Comparison of ENCODE assay signal across 1 cellular context in the genomic region with DNA sequence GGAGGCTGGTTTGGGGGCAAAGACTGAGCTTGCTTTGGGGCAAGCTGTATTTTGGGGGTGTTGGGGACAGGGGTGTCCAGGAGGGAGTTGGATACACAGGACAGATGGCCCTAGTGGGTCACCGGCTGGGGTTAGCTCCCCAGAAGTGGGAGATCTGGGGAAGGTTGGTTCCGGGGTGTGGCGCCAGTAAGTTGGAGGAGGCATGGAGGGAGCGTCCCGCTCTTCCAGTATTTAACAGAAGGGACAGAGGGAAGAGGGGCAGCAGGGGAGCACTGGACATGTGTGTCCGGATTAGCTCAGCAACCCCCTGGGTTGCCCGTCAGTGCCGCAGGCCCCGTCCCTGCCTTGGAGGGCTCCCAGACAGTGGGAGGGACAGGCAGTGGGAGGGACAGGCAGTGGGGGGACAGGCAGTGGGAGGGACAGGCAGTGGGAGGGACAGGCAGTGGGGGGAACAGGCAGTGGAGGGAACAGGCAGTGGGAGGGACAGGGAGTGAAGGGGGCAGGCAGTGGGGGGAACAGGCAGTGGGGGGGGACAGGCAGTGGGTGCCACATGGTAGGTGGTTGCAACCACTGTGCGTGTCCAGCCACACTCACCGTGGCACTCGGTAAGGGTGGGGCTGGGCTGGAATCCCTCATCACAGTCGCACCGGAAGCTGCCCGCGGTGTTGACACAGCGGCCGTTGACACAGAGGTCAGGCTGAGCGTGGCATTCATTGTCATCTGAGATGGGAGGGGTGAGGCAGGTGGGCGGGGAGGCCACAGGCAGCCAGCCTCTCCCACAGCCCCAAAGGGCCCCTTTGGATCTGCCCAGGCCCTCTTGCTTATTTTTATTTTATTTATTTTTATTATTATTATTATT.
A peak's percentile ranks its signal among the peaks of the same experiment; 100 is the strongest.
TF ChIP-seq lines count a peak whose summit lies in the region.

No MANE protein-coding gene starts in this region.

TF ChIP-seq in HepG2, 621 proteins besides CTCF, POLR2A, EP300 and RAD21 (continued from another document and continues in another):
- TF ChIP-seq, protein P1, sequence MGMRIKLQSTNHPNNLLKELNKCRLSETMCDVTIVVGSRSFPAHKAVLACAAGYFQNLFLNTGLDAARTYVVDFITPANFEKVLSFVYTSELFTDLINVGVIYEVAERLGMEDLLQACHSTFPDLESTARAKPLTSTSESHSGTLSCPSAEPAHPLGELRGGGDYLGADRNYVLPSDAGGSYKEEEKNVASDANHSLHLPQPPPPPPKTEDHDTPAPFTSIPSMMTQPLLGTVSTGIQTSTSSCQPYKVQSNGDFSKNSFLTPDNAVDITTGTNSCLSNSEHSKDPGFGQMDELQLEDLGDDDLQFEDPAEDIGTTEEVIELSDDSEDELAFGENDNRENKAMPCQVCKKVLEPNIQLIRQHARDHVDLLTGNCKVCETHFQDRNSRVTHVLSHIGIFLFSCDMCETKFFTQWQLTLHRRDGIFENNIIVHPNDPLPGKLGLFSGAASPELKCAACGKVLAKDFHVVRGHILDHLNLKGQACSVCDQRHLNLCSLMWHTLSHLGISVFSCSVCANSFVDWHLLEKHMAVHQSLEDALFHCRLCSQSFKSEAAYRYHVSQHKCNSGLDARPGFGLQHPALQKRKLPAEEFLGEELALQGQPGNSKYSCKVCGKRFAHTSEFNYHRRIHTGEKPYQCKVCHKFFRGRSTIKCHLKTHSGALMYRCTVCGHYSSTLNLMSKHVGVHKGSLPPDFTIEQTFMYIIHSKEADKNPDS (CRISPR knock-in tag; IDR thresholded peaks at IDR 0.05): peak; percentile 6; the same call in 1 of the 2 replicates
- TF ChIP-seq SPEN (CRISPR knock-in tag; IDR thresholded peaks at IDR 0.05; ENCODE audit: low read depth) (peak; percentile 27; the same call in 1 of the 2 replicates), ZNF761 (CRISPR knock-in tag; conservative IDR thresholded peaks at IDR 0.05) (0 out of 2 replicates have a peak, but pooled peaks have one; percentile 11), ASH2L (IDR thresholded peaks at IDR 0.05; ENCODE audit: insufficient read length, low read depth, low read length) (peak; percentile 33), SOX13 (IDR thresholded peaks at IDR 0.05) (peak; percentile 89), SOX13 (CRISPR knock-in tag; conservative IDR thresholded peaks at IDR 0.05 in 1 of 2, IDR thresholded peaks at IDR 0.05 in 1 of 2) (peak in 1 of 2 experiments; percentile 96; a peak in 2 of 4 replicates), SP5 (CRISPR knock-in tag; IDR thresholded peaks at IDR 0.05; ENCODE audit: borderline replicate concordance, low read depth) (peak; percentile 89), NR2F2 (IDR thresholded peaks at IDR 0.05; ENCODE audit: borderline replicate concordance, low read depth) (peak; percentile 88), ZNF251 (CRISPR knock-in tag; IDR thresholded peaks at IDR 0.05) (no peak), FOXK1 (CRISPR knock-in tag; IDR thresholded peaks at IDR 0.05; ENCODE audit: borderline replicate concordance, low read depth) (peak; percentile 83; the same call in 1 of the 2 replicates), MTA1 (CRISPR knock-in tag; IDR thresholded peaks at IDR 0.05; ENCODE audit: borderline replicate concordance) (peak; percentile 78; the same call in 1 of the 2 replicates), SNAI1 (CRISPR knock-in tag; IDR thresholded peaks at IDR 0.05; ENCODE audit: borderline replicate concordance) (no peak), ARNT2 (CRISPR knock-in tag; IDR thresholded peaks at IDR 0.05; ENCODE audit: low read depth) (0 out of 2 replicates have a peak, but pooled peaks have one; percentile 56), SIX4 (CRISPR knock-in tag; IDR thresholded peaks at IDR 0.05) (peak; percentile 89; the same call in 1 of the 2 replicates), NCOA2 (CRISPR knock-in tag; IDR thresholded peaks at IDR 0.05) (peak; percentile 73), ZNF777 (CRISPR knock-in tag; IDR thresholded peaks at IDR 0.05) (peak; percentile 23; the same call in 1 of the 2 replicates), MAF1 (CRISPR knock-in tag; IDR thresholded peaks at IDR 0.05; ENCODE audit: borderline replicate concordance) (no peak), MEIS2 (CRISPR knock-in tag; IDR thresholded peaks at IDR 0.05) (peak; percentile 41; the same call in 1 of the 2 replicates), POLR2G (IDR thresholded peaks at IDR 0.05; ENCODE audit: low read depth, low read length) (peak; percentile 64; the same call in 1 of the 2 replicates), ZNF382 (CRISPR knock-in tag; IDR thresholded peaks at IDR 0.05; ENCODE audit: borderline replicate concordance) (no peak), ZNF281 (CRISPR knock-in tag; IDR thresholded peaks at IDR 0.05; ENCODE audit: borderline replicate concordance) (peak; percentile 34; the same call in 1 of the 2 replicates), NFKBIZ (CRISPR knock-in tag; IDR thresholded peaks at IDR 0.05) (no peak), TFAP4 (IDR thresholded peaks at IDR 0.05; ENCODE audit: borderline replicate concordance, low read depth) (peak; percentile 81)
- TF ChIP-seq, protein P2, sequence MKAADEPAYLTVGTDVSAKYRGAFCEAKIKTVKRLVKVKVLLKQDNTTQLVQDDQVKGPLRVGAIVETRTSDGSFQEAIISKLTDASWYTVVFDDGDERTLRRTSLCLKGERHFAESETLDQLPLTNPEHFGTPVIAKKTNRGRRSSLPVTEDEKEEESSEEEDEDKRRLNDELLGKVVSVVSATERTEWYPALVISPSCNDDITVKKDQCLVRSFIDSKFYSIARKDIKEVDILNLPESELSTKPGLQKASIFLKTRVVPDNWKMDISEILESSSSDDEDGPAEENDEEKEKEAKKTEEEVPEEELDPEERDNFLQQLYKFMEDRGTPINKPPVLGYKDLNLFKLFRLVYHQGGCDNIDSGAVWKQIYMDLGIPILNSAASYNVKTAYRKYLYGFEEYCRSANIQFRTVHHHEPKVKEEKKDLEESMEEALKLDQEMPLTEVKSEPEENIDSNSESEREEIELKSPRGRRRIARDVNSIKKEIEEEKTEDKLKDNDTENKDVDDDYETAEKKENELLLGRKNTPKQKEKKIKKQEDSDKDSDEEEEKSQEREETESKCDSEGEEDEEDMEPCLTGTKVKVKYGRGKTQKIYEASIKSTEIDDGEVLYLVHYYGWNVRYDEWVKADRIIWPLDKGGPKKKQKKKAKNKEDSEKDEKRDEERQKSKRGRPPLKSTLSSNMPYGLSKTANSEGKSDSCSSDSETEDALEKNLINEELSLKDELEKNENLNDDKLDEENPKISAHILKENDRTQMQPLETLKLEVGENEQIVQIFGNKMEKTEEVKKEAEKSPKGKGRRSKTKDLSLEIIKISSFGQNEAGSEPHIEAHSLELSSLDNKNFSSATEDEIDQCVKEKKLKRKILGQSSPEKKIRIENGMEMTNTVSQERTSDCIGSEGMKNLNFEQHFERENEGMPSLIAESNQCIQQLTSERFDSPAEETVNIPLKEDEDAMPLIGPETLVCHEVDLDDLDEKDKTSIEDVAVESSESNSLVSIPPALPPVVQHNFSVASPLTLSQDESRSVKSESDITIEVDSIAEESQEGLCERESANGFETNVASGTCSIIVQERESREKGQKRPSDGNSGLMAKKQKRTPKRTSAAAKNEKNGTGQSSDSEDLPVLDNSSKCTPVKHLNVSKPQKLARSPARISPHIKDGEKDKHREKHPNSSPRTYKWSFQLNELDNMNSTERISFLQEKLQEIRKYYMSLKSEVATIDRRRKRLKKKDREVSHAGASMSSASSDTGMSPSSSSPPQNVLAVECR (CRISPR knock-in tag; IDR thresholded peaks at IDR 0.05; ENCODE audit: borderline replicate concordance): peak; percentile 44; the same call in 1 of the 2 replicates
- TF ChIP-seq, protein P3, sequence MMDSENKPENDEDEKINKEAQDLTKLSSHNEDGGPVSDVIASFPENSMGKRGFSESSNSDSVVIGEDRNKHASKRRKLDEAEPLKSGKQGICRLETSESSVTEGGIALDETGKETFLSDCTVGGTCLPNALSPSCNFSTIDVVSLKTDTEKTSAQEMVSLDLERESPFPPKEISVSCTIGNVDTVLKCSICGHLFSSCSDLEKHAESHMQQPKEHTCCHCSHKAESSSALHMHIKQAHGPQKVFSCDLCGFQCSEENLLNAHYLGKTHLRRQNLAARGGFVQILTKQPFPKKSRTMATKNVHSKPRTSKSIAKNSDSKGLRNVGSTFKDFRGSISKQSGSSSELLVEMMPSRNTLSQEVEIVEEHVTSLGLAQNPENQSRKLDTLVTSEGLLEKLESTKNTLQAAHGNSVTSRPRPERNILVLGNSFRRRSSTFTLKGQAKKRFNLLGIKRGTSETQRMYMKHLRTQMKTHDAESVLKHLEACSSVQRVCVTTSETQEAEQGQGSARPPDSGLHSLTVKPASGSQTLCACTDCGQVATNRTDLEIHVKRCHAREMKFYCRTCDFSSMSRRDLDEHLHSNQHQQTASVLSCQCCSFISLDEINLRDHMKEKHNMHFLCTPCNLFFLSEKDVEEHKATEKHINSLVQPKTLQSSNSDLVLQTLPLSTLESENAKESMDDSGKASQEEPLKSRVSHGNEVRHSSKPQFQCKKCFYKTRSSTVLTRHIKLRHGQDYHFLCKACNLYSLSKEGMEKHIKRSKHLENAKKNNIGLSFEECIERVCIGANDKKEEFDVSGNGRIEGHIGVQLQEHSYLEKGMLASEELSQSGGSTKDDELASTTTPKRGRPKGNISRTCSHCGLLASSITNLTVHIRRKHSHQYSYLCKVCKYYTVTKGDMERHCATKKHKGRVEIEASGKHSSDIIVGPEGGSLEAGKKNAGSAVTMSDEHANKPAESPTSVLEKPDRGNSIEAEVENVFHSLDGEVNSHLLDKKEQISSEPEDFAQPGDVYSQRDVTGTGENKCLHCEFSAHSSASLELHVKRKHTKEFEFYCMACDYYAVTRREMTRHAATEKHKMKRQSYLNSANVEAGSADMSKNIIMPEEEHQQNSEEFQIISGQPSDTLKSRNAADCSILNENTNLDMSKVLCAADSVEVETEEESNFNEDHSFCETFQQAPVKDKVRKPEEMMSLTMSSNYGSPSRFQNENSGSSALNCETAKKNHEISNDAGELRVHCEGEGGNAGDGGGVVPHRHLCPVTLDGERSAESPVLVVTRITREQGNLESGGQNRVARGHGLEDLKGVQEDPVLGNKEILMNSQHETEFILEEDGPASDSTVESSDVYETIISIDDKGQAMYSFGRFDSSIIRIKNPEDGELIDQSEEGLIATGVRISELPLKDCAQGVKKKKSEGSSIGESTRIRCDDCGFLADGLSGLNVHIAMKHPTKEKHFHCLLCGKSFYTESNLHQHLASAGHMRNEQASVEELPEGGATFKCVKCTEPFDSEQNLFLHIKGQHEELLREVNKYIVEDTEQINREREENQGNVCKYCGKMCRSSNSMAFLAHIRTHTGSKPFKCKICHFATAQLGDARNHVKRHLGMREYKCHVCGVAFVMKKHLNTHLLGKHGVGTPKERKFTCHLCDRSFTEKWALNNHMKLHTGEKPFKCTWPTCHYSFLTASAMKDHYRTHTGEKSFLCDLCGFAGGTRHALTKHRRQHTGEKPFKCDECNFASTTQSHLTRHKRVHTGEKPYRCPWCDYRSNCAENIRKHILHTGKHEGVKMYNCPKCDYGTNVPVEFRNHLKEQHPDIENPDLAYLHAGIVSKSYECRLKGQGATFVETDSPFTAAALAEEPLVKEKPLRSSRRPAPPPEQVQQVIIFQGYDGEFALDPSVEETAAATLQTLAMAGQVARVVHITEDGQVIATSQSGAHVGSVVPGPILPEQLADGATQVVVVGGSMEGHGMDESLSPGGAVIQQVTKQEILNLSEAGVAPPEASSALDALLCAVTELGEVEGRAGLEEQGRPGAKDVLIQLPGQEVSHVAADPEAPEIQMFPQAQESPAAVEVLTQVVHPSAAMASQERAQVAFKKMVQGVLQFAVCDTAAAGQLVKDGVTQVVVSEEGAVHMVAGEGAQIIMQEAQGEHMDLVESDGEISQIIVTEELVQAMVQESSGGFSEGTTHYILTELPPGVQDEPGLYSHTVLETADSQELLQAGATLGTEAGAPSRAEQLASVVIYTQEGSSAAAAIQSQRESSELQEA (CRISPR knock-in tag; IDR thresholded peaks at IDR 0.05; ENCODE audit: not compliant biosample characterization): no peak
- TF ChIP-seq, protein P4, sequence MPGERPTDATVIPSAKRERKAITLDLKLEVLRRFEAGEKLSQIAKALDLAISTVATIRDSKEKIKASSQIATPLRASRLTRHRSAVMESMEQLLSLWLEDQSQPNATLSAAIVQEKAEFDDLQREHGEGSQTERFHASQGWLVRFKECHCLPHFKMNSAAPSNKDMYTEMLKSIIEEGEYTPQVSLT (CRISPR knock-in tag; IDR thresholded peaks at IDR 0.05; ENCODE audit: borderline replicate concordance, low read depth): no peak
- TF ChIP-seq, protein P5, sequence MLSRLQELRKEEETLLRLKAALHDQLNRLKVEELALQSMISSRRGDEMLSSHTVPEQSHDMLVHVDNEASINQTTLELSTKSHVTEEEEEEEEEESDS (CRISPR knock-in tag; IDR thresholded peaks at IDR 0.05; ENCODE audit: borderline replicate concordance): no peak
- TF ChIP-seq, protein P6, sequence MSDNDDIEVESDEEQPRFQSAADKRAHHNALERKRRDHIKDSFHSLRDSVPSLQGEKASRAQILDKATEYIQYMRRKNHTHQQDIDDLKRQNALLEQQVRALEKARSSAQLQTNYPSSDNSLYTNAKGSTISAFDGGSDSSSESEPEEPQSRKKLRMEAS (IDR thresholded peaks at IDR 0.05): peak; percentile 80
